8 cellular contexts compared by ENCODE assay signal in genomic region chr14:49861581-49861922, GRCh38. TPM values are rescaled to one million over a fixed set of nuclear protein-coding genes. Genes with fewer than 3 reads are reported as not detected.
DNase-seq lines count a peak whose midpoint lies in the region; ATAC-seq and FAIRE-seq lines count a peak whose summit lies in the region.

No MANE protein-coding gene starts in this region.

- H3K4me1 Mint-ChIP-seq in activated T-helper 2 cell treated with anti-CD3 and anti-CD28 coated beads, Interferon-gamma antibody, Interleukin-2, Interleukin-4, amounts not matched to agents 10 μg/mL and 5 μg/mL and 100 μg/mL, durations not matched to agents 14 hours and 24 hours and 36 hours (ENCODE audit: low read depth), result peaks cover 16% of the 10 kb centered on the region

- no peaks in the 10 kb centered on the region for H3K36me3 Mint-ChIP-seq in activated T-helper 2 cell treated with anti-CD3 and anti-CD28 coated beads, Interferon-gamma antibody, Interleukin-2, Interleukin-4, amounts not matched to agents 10 μg/mL and 5 μg/mL and 100 μg/mL, durations not matched to agents 14 hours and 24 hours and 36 hours (ENCODE audit: low read depth)

- H2AK5ac ChIP-seq in neuronal stem cell (ENCODE audit: low read depth, low read length), result no peak overlapping the region

- intact Hi-C loops in activated T-helper 2 cell treated with anti-CD3 and anti-CD28 coated beads, Interferon-gamma antibody, Interleukin-2, Interleukin-4, amounts not matched to agents 10 μg/mL and 5 μg/mL and 100 μg/mL, durations not matched to agents 14 hours and 24 hours and 36 hours (cut with micrococcal nuclease), result loop anchor here (5.0 to 10.0 kb wide), 4 partner anchors 174 to 973 kb away; partner anchors contain the start of genes NIN, POLE2, SOS2 and VCPKMT

- no peak overlapping the region for H3K14ac ChIP-seq in neuronal stem cell (ENCODE audit: low read length)

- no peak overlapping the region for H2BK12ac ChIP-seq in neuronal stem cell (ENCODE audit: low read length)

- no CpG with 5 or more reads among the region's 13 CpGs for WGBS in neuronal stem cell (ENCODE audit: extremely low coverage in 2 of 2, insufficient read length in 2 of 2, insufficient replicate concordance in 1 of 2), 2 donors
- under 1% methylated on average over 13 of the region's 13 CpGs for WGBS in thymus

- H2AFZ ChIP-seq in neuronal stem cell (ENCODE audit: low read length), result peak overlapping the region; percentile 87

- FAIRE-seq in RCC 7860 (lab: Jason Lieb, UNC), result no peak

- H3K27me3 Mint-ChIP-seq in activated T-helper 2 cell treated with anti-CD3 and anti-CD28 coated beads, Interferon-gamma antibody, Interleukin-2, Interleukin-4, amounts not matched to agents 10 μg/mL and 5 μg/mL and 100 μg/mL, durations not matched to agents 14 hours and 24 hours and 36 hours (ENCODE audit: low read depth), result no peaks in the 10 kb centered on the region

- ATAC-seq in HG03196 (IDR thresholded peaks at IDR 0.05; ENCODE audit: unreplicated experiment), result peak; percentile 10
- ATAC-seq in HG03095 (IDR thresholded peaks at IDR 0.05; ENCODE audit: unreplicated experiment), result no peak

- peaks cover 0 to 2% of the 10 kb centered on the region in 2 donors for H3K4me1 ChIP-seq in neuronal stem cell (ENCODE audit: control insufficient read depth in 2 of 2, insufficient read depth in 1 of 2, low read depth in 1 of 2, low read length in 2 of 2)
- peaks cover 9% of the 10 kb centered on the region for H3K4me1 ChIP-seq in thymus (ENCODE audit: control insufficient read depth, insufficient read depth, low read length)

- no peak overlapping the region for H2BK120ac ChIP-seq in neuronal stem cell (ENCODE audit: low read depth, low read length)

- H4K8ac ChIP-seq in neuronal stem cell (ENCODE audit: low read depth, low read length), result no peak overlapping the region

- H3K23ac ChIP-seq in neuronal stem cell (ENCODE audit: low read depth, low read length, poor library complexity), result no peak overlapping the region

- no peaks in the 10 kb centered on the region for H3K27me3 ChIP-seq in neuronal stem cell (ENCODE audit: control insufficient read depth in 3 of 3, insufficient read depth in 3 of 3, low read depth in 1 of 3, low read length in 3 of 3)
- H3K27me3 ChIP-seq in thymus (ENCODE audit: control insufficient read depth, insufficient read depth), result no peaks in the 10 kb centered on the region

- DNase-seq in GM04503 (ENCODE audit: low read depth) (peak; percentile 59), RCC 7860 (ENCODE audit: low spot score) (peak; percentile 32), foreskin melanocyte (peak; percentile 77), neuronal stem cell (ENCODE audit: low spot score) (peak; percentile 74)
- peak; percentile 58 for DNase-seq in activated T-helper 2 cell treated with anti-CD3 and anti-CD28 coated beads, Interferon-gamma antibody, Interleukin-2, Interleukin-4, amounts not matched to agents 10 μg/mL and 5 μg/mL and 100 μg/mL, durations not matched to agents 14 hours and 24 hours and 36 hours (ENCODE audit: low spot score)

- H3K4me3 ChIP-seq in neuronal stem cell (ENCODE audit: low read length in 2 of 2), result peak overlapping the region; percentile 55 to 91
- H3K4me3 ChIP-seq in thymus (ENCODE audit: low read length), result peak overlapping the region; percentile 59

- no peak overlapping the region for H3K4ac ChIP-seq in neuronal stem cell (ENCODE audit: low read length)

- no peak overlapping the region for H2BK15ac ChIP-seq in neuronal stem cell (ENCODE audit: low read length)

- H3K36me3 ChIP-seq in neuronal stem cell (replicated peaks in 1 of 2; ENCODE audit: control insufficient read depth in 2 of 2, insufficient read depth in 2 of 2, low read length in 2 of 2) (no peaks in the 10 kb centered on the region), thymus (ENCODE audit: control insufficient read depth, insufficient read depth) (no peaks in the 10 kb centered on the region)

- no peak overlapping the region for H3K4me3 Mint-ChIP-seq in activated T-helper 2 cell treated with anti-CD3 and anti-CD28 coated beads, Interferon-gamma antibody, Interleukin-2, Interleukin-4, amounts not matched to agents 10 μg/mL and 5 μg/mL and 100 μg/mL, durations not matched to agents 14 hours and 24 hours and 36 hours (ENCODE audit: low read depth)

- H4K91ac ChIP-seq in neuronal stem cell (ENCODE audit: low read depth, low read length, poor library complexity), result no peak overlapping the region

- H2BK5ac ChIP-seq in neuronal stem cell (ENCODE audit: low read length), result no peak overlapping the region

- no peaks in the 10 kb centered on the region for H3K79me1 ChIP-seq in neuronal stem cell (ENCODE audit: low read depth, low read length)

- H3K9me3 ChIP-seq in neuronal stem cell (replicated peaks in 1 of 2; ENCODE audit: control insufficient read depth in 2 of 2, insufficient read depth in 1 of 2, low read depth in 1 of 2, low read length in 2 of 2) (no peaks in the 10 kb centered on the region), thymus (ENCODE audit: control insufficient read depth) (no peaks in the 10 kb centered on the region)

- H3K18ac ChIP-seq in neuronal stem cell (ENCODE audit: low read length), result peak overlapping the region; percentile 85

- H3K9ac ChIP-seq in neuronal stem cell (ENCODE audit: low read depth, low read length, poor library complexity), result peak overlapping the region; percentile 85

- H3K4me2 ChIP-seq in neuronal stem cell (ENCODE audit: insufficient read depth, low read length, poor library complexity, severe bottlenecking), result peak overlapping the region; percentile 66

- H3K27ac Mint-ChIP-seq in activated T-helper 2 cell treated with anti-CD3 and anti-CD28 coated beads, Interferon-gamma antibody, Interleukin-2, Interleukin-4, amounts not matched to agents 10 μg/mL and 5 μg/mL and 100 μg/mL, durations not matched to agents 14 hours and 24 hours and 36 hours, result no peak overlapping the region

- peak overlapping the region; percentile 97 for H3K27ac ChIP-seq in neuronal stem cell (replicated peaks; ENCODE audit: low read length)
- H3K27ac ChIP-seq in thymus (ENCODE audit: low read depth), result peak overlapping the region; percentile 97

- H3K9me3 Mint-ChIP-seq in activated T-helper 2 cell treated with anti-CD3 and anti-CD28 coated beads, Interferon-gamma antibody, Interleukin-2, Interleukin-4, amounts not matched to agents 10 μg/mL and 5 μg/mL and 100 μg/mL, durations not matched to agents 14 hours and 24 hours and 36 hours, result no peaks in the 10 kb centered on the region

RNA-seq across cellular contexts. Expression of gene NEMF, which starts 9.0 kb away (rescaled TPM):
- total RNA-seq in activated T-helper 2 cell treated with anti-CD3 and anti-CD28 coated beads, Interferon-gamma antibody, Interleukin-2, Interleukin-4, amounts not matched to agents 10 μg/mL and 5 μg/mL and 100 μg/mL, durations not matched to agents 14 hours and 24 hours and 36 hours, result 75.0 and 81.0 TPM in 2 replicates
- polyA plus RNA-seq in neuronal stem cell (2013, experiment 1 of 2), result 62.0 TPM
- polyA plus RNA-seq in neuronal stem cell (2013, experiment 2 of 2), result 63.9 TPM
- polyA plus RNA-seq in thymus, result 58.1 TPM

RNA-seq across cellular contexts. Expression of gene ARF6, which starts 31.3 kb away (rescaled TPM):
- 162 and 165 TPM in 2 replicates for total RNA-seq in activated T-helper 2 cell treated with anti-CD3 and anti-CD28 coated beads, Interferon-gamma antibody, Interleukin-2, Interleukin-4, amounts not matched to agents 10 μg/mL and 5 μg/mL and 100 μg/mL, durations not matched to agents 14 hours and 24 hours and 36 hours
- 26.5 TPM for polyA plus RNA-seq in neuronal stem cell (2013, experiment 1 of 2)
- polyA plus RNA-seq in neuronal stem cell (2013, experiment 2 of 2), result 27.2 TPM
- polyA plus RNA-seq in thymus, result 72.0 TPM
